In genomic region chr15:70713547-70714414, GRCh38 we compare ENCODE assay signal across 12 cellular contexts. TPM values are rescaled to one million over a fixed set of nuclear protein-coding genes. Genes with fewer than 3 reads are reported as not detected.
DNase-seq lines count a peak whose midpoint lies in the region; ATAC-seq and TF ChIP-seq lines count a peak whose summit lies in the region.
"Had no signal": no experiment of that assay in that cellular context is flagged by ENCODE, and none has a peak within 500 bp of the region (broad histone marks: within the 10 kb centered on the region; RNA-seq: fewer than 3 reads in every experiment).

No MANE protein-coding gene starts in this region.

- H3K27ac ChIP-seq in breast epithelium, result peak overlapping the region; percentile 64 to 73
- H3K27ac ChIP-seq in right lobe of liver, result peak overlapping the region in 2 of 3 donors; percentile 19 to 28
- H3K27ac ChIP-seq in suprapubic skin, result peak overlapping the region; percentile 48

- TF ChIP-seq EP300 in suprapubic skin (IDR thresholded peaks at IDR 0.05), result no peak

- WGBS in right lobe of liver (ENCODE audit: insufficient coverage, low coverage, low lambda C conversion rate, missing lambda C conversion rate), result 28% methylated on average over 3 of the region's 3 CpGs
- 52% methylated on average over 3 of the region's 3 CpGs for WGBS in suprapubic skin

- DNase-seq in HCEC 1CT (peak; percentile 43), breast epithelium (ENCODE audit: low spot score in 2 of 2) (no peak), right lobe of liver (no peak), suprapubic skin (ENCODE audit: low spot score in 2 of 2) (no peak), GM19238 (ENCODE audit: insufficient read length, low spot score) (no peak), GDM1 (lab: John Stamatoyannopoulos, UW) (no peak), glomerular visceral epithelial cell (ENCODE audit: extremely low spot score) (no peak)
- DNase-seq: activated CD4-positive, alpha-beta T cell treated with anti-CD3 and anti-CD28 coated beads for 36 hours; erythroblast; stimulated activated CD4-positive, alpha-beta T cell treated with anti-CD3 and anti-CD28 coated beads, Interleukin-1b, Interleukin-23, amount 100 ng/mL, for 48 hours had no signal

- no peak overlapping the region for H3K4me3 ChIP-seq in breast epithelium
- no peak overlapping the region for H3K4me3 ChIP-seq in right lobe of liver
- H3K4me3 ChIP-seq in suprapubic skin, result no peak overlapping the region
- H3K4me3 ChIP-seq: HAP-1 had no signal

- ATAC-seq in right lobe of liver (peak in 2 of 4 donors; percentile 18 to 31), GM18870 (IDR thresholded peaks at IDR 0.05; ENCODE audit: unreplicated experiment) (no peak)
- ATAC-seq: activated CD4-positive, alpha-beta T cell treated with anti-CD3 and anti-CD28 coated beads for 36 hours had no signal

- H3K27me3 ChIP-seq in breast epithelium (no peaks in the 10 kb centered on the region), right lobe of liver (no peaks in the 10 kb centered on the region), suprapubic skin (no peaks in the 10 kb centered on the region)

- H3K4me1 ChIP-seq in breast epithelium (peaks cover 7 to 17% of the 10 kb centered on the region in 2 donors), right lobe of liver (peaks cover 0 to 31% (median 12%) of the 10 kb centered on the region in 4 donors), suprapubic skin (peaks cover 64% of the 10 kb centered on the region)

- TF ChIP-seq CTCF in breast epithelium (IDR thresholded peaks at IDR 0.05), result no peak
- TF ChIP-seq CTCF in right lobe of liver (IDR thresholded peaks at IDR 0.05), result no peak
- no peak for TF ChIP-seq CTCF in suprapubic skin (IDR thresholded peaks at IDR 0.05)

- intact Hi-C loops in breast epithelium (cut with DNase I; ENCODE audit: low total_unique reads), result no loop called here
- intact Hi-C loops in right lobe of liver (cut with DNase I), result no loop called here

- TF ChIP-seq POLR2A in breast epithelium (IDR thresholded peaks at IDR 0.05) (no peak), right lobe of liver (IDR thresholded peaks at IDR 0.05) (no peak), suprapubic skin (IDR thresholded peaks at IDR 0.05) (no peak)

- H3K9me3 ChIP-seq in breast epithelium (no peaks in the 10 kb centered on the region), right lobe of liver (no peaks in the 10 kb centered on the region), suprapubic skin (no peaks in the 10 kb centered on the region)
- H3K9me3 ChIP-seq: HAP-1 had no signal

- no peaks in the 10 kb centered on the region for H3K36me3 ChIP-seq in breast epithelium
- H3K36me3 ChIP-seq in right lobe of liver, result no peaks in the 10 kb centered on the region
- H3K36me3 ChIP-seq in suprapubic skin, result no peaks in the 10 kb centered on the region
- H3K36me3 ChIP-seq: HAP-1 had no signal

RNA-seq across cellular contexts. Expression of gene UACA, which starts 49.6 kb away (rescaled TPM):
- 100 to 1,000 TPM in 1 of 3 donors, 10 to 100 TPM in 2; 68.5 to 144 (median 71.7) TPM for total RNA-seq in breast epithelium
- 10 to 100 TPM; 10.1 to 22.3 (median 14.4) TPM for total RNA-seq in right lobe of liver
- 10 to 100 TPM; 23.4 to 97.8 (median 27.2) TPM for total RNA-seq in suprapubic skin
